Comparison of ENCODE assay signal across 17 cellular contexts in the genomic region with DNA sequence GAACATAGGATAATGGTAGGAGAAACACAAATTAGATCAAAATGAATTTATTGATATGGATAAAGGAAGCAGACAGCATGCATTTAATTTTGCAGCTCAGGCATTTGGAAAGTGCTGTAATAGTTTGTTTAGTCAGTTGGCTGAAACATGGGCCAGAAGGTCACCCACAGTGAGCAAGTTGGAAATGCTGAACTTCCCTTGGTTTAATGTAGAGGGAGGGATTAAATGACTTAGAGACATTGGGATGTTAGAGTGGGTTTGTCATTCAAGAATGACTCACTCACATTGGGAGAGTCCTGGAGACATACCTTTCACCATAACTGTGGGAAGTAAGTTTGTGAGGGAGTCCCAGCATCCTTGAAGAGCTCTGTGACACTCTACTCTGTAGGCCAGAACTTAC.
DNase-seq lines count a peak whose midpoint lies in the region; TF ChIP-seq lines count a peak whose summit lies in the region.
"Had no signal": no experiment of that assay in that cellular context is flagged by ENCODE, and none has a peak within 500 bp of the region (broad histone marks: within the 10 kb centered on the region; RNA-seq: fewer than 3 reads in every experiment).

No MANE protein-coding gene starts in this region.

- H3K27me3 ChIP-seq in spleen (replicated peaks in 1 of 7), result no peaks in the 10 kb centered on the region
- H3K27me3 ChIP-seq: BLaER1, transverse colon had no signal

- no peaks in the 10 kb centered on the region for H3K4me1 ChIP-seq in spleen
- H3K4me1 ChIP-seq: BLaER1, transverse colon had no signal

- intact Hi-C loops in spleen (cut with DNase I; ENCODE audit: low total_unique reads), result no loop called here

- no peaks in the 10 kb centered on the region for H3K36me3 ChIP-seq in spleen
- H3K36me3 ChIP-seq: BLaER1, transverse colon had no signal

- peak; percentile 38 for DNase-seq in AG08396 (ENCODE audit: low spot score)
- DNase-seq in HS-27A (ENCODE audit: low read depth), result peak; percentile 72
- DNase-seq in brain pericyte (ENCODE audit: low read depth, low spot score), result peak; percentile 39
- peak; percentile 94 for DNase-seq in kidney tubule cell (ENCODE audit: low spot score)
- DNase-seq in NCI-H187 (lab: John Stamatoyannopoulos, UW), result no peak
- no peak for DNase-seq in stimulated activated naive CD4-positive, alpha-beta T cell treated with Interleukin-2 at 50 U/mL for 16 hours (lab: John Stamatoyannopoulos, UW)
- no peak for DNase-seq in spleen
- DNase-seq in COLO668 (lab: John Stamatoyannopoulos, UW; ENCODE audit: unreplicated experiment), result no peak
- DNase-seq: activated CD4-positive, alpha-beta memory T cell treated with anti-CD3 and anti-CD28 coated beads for 36 hours; cortex of kidney; DND-41; left ventricle myocardium superior; NCI-H510A treated with DMSO at 0.1 percent for 48 hours; right cardiac atrium; stimulated activated CD4-positive, alpha-beta T cell treated with anti-CD3 and anti-CD28 coated beads, Interleukin-4, amount 100 ng/mL, for 1 hour; transverse colon had no signal

- no peak for TF ChIP-seq CTCF in spleen (IDR thresholded peaks at IDR 0.05 in 8 of 11, conservative IDR thresholded peaks at IDR 0.05 in 3 of 11)

- H3K9me3 ChIP-seq in spleen, result no peaks in the 10 kb centered on the region
- H3K9me3 ChIP-seq: transverse colon had no signal

- no peak overlapping the region for H3K27ac ChIP-seq in spleen
- H3K27ac ChIP-seq: BLaER1, transverse colon had no signal

- TF ChIP-seq POLR2A in spleen (IDR thresholded peaks at IDR 0.05), result no peak

- no peak overlapping the region for H3K4me3 ChIP-seq in spleen
- H3K4me3 ChIP-seq: BLaER1, transverse colon had no signal

Comparison
In these comparisons a context has a peak if more than half of its experiments do, and no peak if none do; other contexts are left out.
1. DNase-seq: peak in AG08396 (single experiment), HS-27A (single experiment), brain pericyte (single experiment) and kidney tubule cell (single experiment); none in NCI-H187 (0 of 2), stimulated activated naive CD4-positive, alpha-beta T cell treated with Interleukin-2 at 50 U/mL for 16 hours (single experiment), spleen (single experiment) and COLO668 (single experiment).